1 cellular context compared by ENCODE assay signal in the genomic region with DNA sequence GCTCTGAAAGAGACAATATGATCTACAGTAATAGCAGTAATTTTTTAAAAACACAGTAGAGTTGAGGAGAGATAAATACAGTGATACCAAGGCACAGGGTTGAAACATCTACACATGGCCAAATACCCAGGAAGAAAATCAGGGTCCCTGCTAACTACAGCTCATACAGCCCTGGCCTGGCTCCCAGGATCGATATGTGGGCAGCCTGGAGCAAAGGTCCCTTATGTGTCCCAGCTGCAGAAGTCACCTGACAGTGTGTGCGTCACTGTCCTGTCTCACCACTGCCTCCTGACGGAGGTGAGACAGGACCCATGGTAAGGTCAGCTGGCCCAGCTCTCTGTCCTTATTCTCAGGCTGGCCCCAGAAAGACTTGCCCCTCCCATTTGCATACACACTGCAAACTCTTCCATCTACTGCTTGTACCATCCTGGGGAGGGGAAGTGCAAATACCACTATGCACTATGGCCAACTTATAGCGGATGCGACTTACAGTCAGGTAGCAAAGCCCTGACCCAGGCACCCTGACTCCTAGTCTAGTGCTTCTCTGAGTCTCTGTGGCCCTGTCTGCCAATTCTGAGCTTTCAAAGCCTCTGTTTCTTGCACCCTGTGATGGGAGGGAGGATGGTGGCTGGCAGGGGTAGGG.
TF ChIP-seq lines count a peak whose summit lies in the region.

No MANE protein-coding gene starts in this region.

TF ChIP-seq in HepG2, 621 proteins besides CTCF, POLR2A, EP300 and RAD21 (continued from another document and continues in another):
- TF ChIP-seq, protein P1, sequence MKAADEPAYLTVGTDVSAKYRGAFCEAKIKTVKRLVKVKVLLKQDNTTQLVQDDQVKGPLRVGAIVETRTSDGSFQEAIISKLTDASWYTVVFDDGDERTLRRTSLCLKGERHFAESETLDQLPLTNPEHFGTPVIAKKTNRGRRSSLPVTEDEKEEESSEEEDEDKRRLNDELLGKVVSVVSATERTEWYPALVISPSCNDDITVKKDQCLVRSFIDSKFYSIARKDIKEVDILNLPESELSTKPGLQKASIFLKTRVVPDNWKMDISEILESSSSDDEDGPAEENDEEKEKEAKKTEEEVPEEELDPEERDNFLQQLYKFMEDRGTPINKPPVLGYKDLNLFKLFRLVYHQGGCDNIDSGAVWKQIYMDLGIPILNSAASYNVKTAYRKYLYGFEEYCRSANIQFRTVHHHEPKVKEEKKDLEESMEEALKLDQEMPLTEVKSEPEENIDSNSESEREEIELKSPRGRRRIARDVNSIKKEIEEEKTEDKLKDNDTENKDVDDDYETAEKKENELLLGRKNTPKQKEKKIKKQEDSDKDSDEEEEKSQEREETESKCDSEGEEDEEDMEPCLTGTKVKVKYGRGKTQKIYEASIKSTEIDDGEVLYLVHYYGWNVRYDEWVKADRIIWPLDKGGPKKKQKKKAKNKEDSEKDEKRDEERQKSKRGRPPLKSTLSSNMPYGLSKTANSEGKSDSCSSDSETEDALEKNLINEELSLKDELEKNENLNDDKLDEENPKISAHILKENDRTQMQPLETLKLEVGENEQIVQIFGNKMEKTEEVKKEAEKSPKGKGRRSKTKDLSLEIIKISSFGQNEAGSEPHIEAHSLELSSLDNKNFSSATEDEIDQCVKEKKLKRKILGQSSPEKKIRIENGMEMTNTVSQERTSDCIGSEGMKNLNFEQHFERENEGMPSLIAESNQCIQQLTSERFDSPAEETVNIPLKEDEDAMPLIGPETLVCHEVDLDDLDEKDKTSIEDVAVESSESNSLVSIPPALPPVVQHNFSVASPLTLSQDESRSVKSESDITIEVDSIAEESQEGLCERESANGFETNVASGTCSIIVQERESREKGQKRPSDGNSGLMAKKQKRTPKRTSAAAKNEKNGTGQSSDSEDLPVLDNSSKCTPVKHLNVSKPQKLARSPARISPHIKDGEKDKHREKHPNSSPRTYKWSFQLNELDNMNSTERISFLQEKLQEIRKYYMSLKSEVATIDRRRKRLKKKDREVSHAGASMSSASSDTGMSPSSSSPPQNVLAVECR (CRISPR knock-in tag; IDR thresholded peaks at IDR 0.05; ENCODE audit: borderline replicate concordance) = peak; percentile 70; the same call in 1 of the 2 replicates
- TF ChIP-seq ZNF432 (CRISPR knock-in tag; IDR thresholded peaks at IDR 0.05; ENCODE audit: borderline replicate concordance) = no peak
- TF ChIP-seq ZNF44 (CRISPR knock-in tag; IDR thresholded peaks at IDR 0.05) = no peak
- no peak for TF ChIP-seq SYNCRIP (IDR thresholded peaks at IDR 0.05; ENCODE audit: insufficient read depth, low read depth, low read length)
- TF ChIP-seq KLF6 (CRISPR knock-in tag; IDR thresholded peaks at IDR 0.05) = 0 out of 2 replicates have a peak, but pooled peaks have one; percentile 38
- peak; percentile 86 for TF ChIP-seq USF2 (IDR thresholded peaks at IDR 0.05; ENCODE audit: low read depth, low read length)
- TF ChIP-seq USF2 (CRISPR knock-in tag; IDR thresholded peaks at IDR 0.05; ENCODE audit: borderline replicate concordance) = peak; percentile 90; the same call in 1 of the 2 replicates
- peak; percentile 54; the same call in 1 of the 2 replicates for TF ChIP-seq ZNF670 (CRISPR knock-in tag; IDR thresholded peaks at IDR 0.05; ENCODE audit: borderline replicate concordance)
- peak; percentile 74 for TF ChIP-seq TEAD3 (CRISPR knock-in tag; optimal IDR thresholded peaks at IDR 0.05; ENCODE audit: borderline replicate concordance)
- TF ChIP-seq, protein P2, sequence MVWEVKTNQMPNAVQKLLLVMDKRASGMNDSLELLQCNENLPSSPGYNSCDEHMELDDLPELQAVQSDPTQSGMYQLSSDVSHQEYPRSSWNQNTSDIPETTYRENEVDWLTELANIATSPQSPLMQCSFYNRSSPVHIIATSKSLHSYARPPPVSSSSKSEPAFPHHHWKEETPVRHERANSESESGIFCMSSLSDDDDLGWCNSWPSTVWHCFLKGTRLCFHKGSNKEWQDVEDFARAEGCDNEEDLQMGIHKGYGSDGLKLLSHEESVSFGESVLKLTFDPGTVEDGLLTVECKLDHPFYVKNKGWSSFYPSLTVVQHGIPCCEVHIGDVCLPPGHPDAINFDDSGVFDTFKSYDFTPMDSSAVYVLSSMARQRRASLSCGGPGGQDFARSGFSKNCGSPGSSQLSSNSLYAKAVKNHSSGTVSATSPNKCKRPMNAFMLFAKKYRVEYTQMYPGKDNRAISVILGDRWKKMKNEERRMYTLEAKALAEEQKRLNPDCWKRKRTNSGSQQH (CRISPR knock-in tag; IDR thresholded peaks at IDR 0.05; ENCODE audit: low read depth) = peak; percentile 77
- 0 out of 2 replicates have a peak, but pooled peaks have one; percentile 45 for TF ChIP-seq ZNF143 (CRISPR knock-in tag; IDR thresholded peaks at IDR 0.05)
- TF ChIP-seq ZNF83 (CRISPR knock-in tag; IDR thresholded peaks at IDR 0.05; ENCODE audit: borderline replicate concordance) = no peak
- no peak for TF ChIP-seq CENPBD1 (CRISPR knock-in tag; IDR thresholded peaks at IDR 0.05; ENCODE audit: borderline replicate concordance, low read depth)
- TF ChIP-seq ZBTB42 (CRISPR knock-in tag; IDR thresholded peaks at IDR 0.05) = 0 out of 2 replicates have a peak, but pooled peaks have one; percentile 75
- TF ChIP-seq, protein P3, sequence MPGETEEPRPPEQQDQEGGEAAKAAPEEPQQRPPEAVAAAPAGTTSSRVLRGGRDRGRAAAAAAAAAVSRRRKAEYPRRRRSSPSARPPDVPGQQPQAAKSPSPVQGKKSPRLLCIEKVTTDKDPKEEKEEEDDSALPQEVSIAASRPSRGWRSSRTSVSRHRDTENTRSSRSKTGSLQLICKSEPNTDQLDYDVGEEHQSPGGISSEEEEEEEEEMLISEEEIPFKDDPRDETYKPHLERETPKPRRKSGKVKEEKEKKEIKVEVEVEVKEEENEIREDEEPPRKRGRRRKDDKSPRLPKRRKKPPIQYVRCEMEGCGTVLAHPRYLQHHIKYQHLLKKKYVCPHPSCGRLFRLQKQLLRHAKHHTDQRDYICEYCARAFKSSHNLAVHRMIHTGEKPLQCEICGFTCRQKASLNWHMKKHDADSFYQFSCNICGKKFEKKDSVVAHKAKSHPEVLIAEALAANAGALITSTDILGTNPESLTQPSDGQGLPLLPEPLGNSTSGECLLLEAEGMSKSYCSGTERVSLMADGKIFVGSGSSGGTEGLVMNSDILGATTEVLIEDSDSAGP (CRISPR knock-in tag; IDR thresholded peaks at IDR 0.05; ENCODE audit: borderline replicate concordance) = peak; percentile 68
- TF ChIP-seq E2F1 (CRISPR knock-in tag; IDR thresholded peaks at IDR 0.05) = no peak
- no peak; the same call in 1 of the 2 replicates for TF ChIP-seq ZFY (CRISPR knock-in tag; IDR thresholded peaks at IDR 0.05)
- TF ChIP-seq, protein P4, sequence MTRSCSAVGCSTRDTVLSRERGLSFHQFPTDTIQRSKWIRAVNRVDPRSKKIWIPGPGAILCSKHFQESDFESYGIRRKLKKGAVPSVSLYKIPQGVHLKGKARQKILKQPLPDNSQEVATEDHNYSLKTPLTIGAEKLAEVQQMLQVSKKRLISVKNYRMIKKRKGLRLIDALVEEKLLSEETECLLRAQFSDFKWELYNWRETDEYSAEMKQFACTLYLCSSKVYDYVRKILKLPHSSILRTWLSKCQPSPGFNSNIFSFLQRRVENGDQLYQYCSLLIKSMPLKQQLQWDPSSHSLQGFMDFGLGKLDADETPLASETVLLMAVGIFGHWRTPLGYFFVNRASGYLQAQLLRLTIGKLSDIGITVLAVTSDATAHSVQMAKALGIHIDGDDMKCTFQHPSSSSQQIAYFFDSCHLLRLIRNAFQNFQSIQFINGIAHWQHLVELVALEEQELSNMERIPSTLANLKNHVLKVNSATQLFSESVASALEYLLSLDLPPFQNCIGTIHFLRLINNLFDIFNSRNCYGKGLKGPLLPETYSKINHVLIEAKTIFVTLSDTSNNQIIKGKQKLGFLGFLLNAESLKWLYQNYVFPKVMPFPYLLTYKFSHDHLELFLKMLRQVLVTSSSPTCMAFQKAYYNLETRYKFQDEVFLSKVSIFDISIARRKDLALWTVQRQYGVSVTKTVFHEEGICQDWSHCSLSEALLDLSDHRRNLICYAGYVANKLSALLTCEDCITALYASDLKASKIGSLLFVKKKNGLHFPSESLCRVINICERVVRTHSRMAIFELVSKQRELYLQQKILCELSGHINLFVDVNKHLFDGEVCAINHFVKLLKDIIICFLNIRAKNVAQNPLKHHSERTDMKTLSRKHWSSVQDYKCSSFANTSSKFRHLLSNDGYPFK (CRISPR knock-in tag; IDR thresholded peaks at IDR 0.05; ENCODE audit: borderline replicate concordance) = peak; percentile 72
- no peak for TF ChIP-seq ARHGAP35 (CRISPR knock-in tag; IDR thresholded peaks at IDR 0.05; ENCODE audit: borderline replicate concordance)
- TF ChIP-seq, protein P5, sequence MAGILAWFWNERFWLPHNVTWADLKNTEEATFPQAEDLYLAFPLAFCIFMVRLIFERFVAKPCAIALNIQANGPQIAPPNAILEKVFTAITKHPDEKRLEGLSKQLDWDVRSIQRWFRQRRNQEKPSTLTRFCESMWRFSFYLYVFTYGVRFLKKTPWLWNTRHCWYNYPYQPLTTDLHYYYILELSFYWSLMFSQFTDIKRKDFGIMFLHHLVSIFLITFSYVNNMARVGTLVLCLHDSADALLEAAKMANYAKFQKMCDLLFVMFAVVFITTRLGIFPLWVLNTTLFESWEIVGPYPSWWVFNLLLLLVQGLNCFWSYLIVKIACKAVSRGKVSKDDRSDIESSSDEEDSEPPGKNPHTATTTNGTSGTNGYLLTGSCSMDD (CRISPR knock-in tag; IDR thresholded peaks at IDR 0.05) = no peak
- TF ChIP-seq ZNF878 (CRISPR knock-in tag; IDR thresholded peaks at IDR 0.05) = peak; percentile 58; the same call in 1 of the 2 replicates
- no peak for TF ChIP-seq ZBTB37 (CRISPR knock-in tag; IDR thresholded peaks at IDR 0.05)
- no peak for TF ChIP-seq SRSF9 (IDR thresholded peaks at IDR 0.05; ENCODE audit: borderline replicate concordance, insufficient read depth, low read depth, low read length, poor library complexity, severe bottlenecking)
- TF ChIP-seq, protein P6, sequence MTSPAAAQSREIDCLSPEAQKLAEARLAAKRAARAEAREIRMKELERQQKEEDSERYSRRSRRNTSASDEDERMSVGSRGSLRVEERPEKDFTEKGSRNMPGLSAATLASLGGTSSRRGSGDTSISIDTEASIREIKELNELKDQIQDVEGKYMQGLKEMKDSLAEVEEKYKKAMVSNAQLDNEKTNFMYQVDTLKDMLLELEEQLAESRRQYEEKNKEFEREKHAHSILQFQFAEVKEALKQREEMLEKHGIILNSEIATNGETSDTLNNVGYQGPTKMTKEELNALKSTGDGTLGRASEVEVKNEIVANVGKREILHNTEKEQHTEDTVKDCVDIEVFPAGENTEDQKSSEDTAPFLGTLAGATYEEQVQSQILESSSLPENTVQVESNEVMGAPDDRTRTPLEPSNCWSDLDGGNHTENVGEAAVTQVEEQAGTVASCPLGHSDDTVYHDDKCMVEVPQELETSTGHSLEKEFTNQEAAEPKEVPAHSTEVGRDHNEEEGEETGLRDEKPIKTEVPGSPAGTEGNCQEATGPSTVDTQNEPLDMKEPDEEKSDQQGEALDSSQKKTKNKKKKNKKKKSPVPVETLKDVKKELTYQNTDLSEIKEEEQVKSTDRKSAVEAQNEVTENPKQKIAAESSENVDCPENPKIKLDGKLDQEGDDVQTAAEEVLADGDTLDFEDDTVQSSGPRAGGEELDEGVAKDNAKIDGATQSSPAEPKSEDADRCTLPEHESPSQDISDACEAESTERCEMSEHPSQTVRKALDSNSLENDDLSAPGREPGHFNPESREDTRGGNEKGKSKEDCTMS (CRISPR knock-in tag; conservative IDR thresholded peaks at IDR 0.05) = no peak
- no peak for TF ChIP-seq KDM5A (IDR thresholded peaks at IDR 0.05; ENCODE audit: borderline replicate concordance, low read length)
- TF ChIP-seq KAT7 (CRISPR knock-in tag; IDR thresholded peaks at IDR 0.05; ENCODE audit: borderline replicate concordance) = no peak
